ENCODE assay signal across 8 cellular contexts in genomic region chr2:71545572-71546274, GRCh38.
DNase-seq lines count a peak whose midpoint lies in the region; ATAC-seq and TF ChIP-seq lines count a peak whose summit lies in the region.

No MANE protein-coding gene starts in this region.

- H3K9me3 ChIP-seq in SJCRH30 (replicated peaks) (no peaks in the 10 kb centered on the region), heart left ventricle (peaks cover 0 to 5% (median 0%) of the 10 kb centered on the region in 12 donors)

- H4K20me1 ChIP-seq in KMS-11 (ENCODE audit: insufficient read depth), result no peaks in the 10 kb centered on the region

- H3K27ac ChIP-seq in KMS-11, result no peak overlapping the region
- H3K27ac ChIP-seq in SJCRH30, result no peak overlapping the region
- H3K27ac ChIP-seq in heart left ventricle, result peak overlapping the region in 11 of 12 donors; percentile 33 to 71 (median 63)

- ATAC-seq in heart left ventricle (peak; percentile 60 to 76 (median 68)), GM21367 (IDR thresholded peaks at IDR 0.05; ENCODE audit: unreplicated experiment) (no peak)

- no peak for TF ChIP-seq POLR2A in heart left ventricle (IDR thresholded peaks at IDR 0.05)

- H3K79me2 ChIP-seq in KMS-11 (ENCODE audit: insufficient read depth, low read depth), result no peaks in the 10 kb centered on the region

- intact Hi-C loops in heart left ventricle (cut with DNase I), result loop anchor here (2.0 to 10.0 kb wide), 20 partner anchors 57 to 1199 kb away; partner anchors contain the start of gene CYP26B1 (in 2 of the 10)

- no peak overlapping the region for H3K9ac ChIP-seq in KMS-11

- no peak overlapping the region for H3K4me3 ChIP-seq in KMS-11 (IDR thresholded peaks at IDR 0.05; ENCODE audit: insufficient read depth, low read depth, low read length)
- H3K4me3 ChIP-seq in SJCRH30, result no peak overlapping the region
- H3K4me3 ChIP-seq in heart left ventricle, result peak overlapping the region in 6 of 12 donors; percentile 6 to 27 (median 20)

- 0 out of 2 replicates have a peak overlapping the region, but pooled peaks have one; percentile 3 for H2AFZ ChIP-seq in KMS-11 (ENCODE audit: low read depth)

- H3K36me3 ChIP-seq in KMS-11 (ENCODE audit: insufficient read depth) (no peaks in the 10 kb centered on the region), SJCRH30 (no peaks in the 10 kb centered on the region), heart left ventricle (no peaks in the 10 kb centered on the region)

- H3K4me1 ChIP-seq in KMS-11 (ENCODE audit: low read depth, poor library complexity, severe bottlenecking), result no peaks in the 10 kb centered on the region
- H3K4me1 ChIP-seq in SJCRH30, result peaks cover 6% of the 10 kb centered on the region
- peaks cover 0 to 15% (median 8%) of the 10 kb centered on the region in 12 donors for H3K4me1 ChIP-seq in heart left ventricle

- TF ChIP-seq CTCF in GM13977 (IDR thresholded peaks at IDR 0.05; ENCODE audit: extremely low read depth, insufficient read depth, missing control alignments) (peak; percentile 77), KMS-11 (conservative IDR thresholded peaks at IDR 0.05; ENCODE audit: low read depth, low read length) (peak; percentile 94), heart left ventricle (IDR thresholded peaks at IDR 0.05) (peak; percentile 51 to 81 (median 73))

- no peak overlapping the region for H3K4me2 ChIP-seq in KMS-11

- DNase-seq in AG08396 (ENCODE audit: low spot score), result peak; percentile 79
- peak; percentile 80 for DNase-seq in GM13977 (ENCODE audit: low spot score)
- peak; percentile 66 to 84 for DNase-seq in SJCRH30
- peak; percentile 54 for DNase-seq in amniotic epithelial cell (ENCODE audit: low read depth)
- DNase-seq in heart left ventricle, result peak in 2 of 5 donors; percentile 30 to 45
- DNase-seq in pulmonary artery endothelial cell (ENCODE audit: low read depth, low spot score), result peak; percentile 41

- H3K27me3 ChIP-seq in KMS-11 (ENCODE audit: insufficient read depth, low read depth) (peaks cover 17% of the 10 kb centered on the region; the same call in 1 of the 2 replicates), SJCRH30 (no peaks in the 10 kb centered on the region), heart left ventricle (no peaks in the 10 kb centered on the region)

- in situ Hi-C loops in GM13977 (cut with MboI; ENCODE audit: low pct_unique_long_range_greater_than_20kb, low sequenced_read_pairs, unreplicated experiment), result no loop called here

- 47 to 53% (median 49%) methylated on average over 22 of the region's 22 CpGs for WGBS in heart left ventricle, 4 donors

Comparison
In these comparisons a context has a peak if more than half of its experiments do, and no peak if none do; other contexts are left out.
1. H3K27ac ChIP-seq: peak in heart left ventricle (11 of 12); none in KMS-11 (single experiment) and SJCRH30 (single experiment).
2. Peak in every context shown above with its lines, with median percentiles within 50 percentile points of each other: CTCF ChIP-seq.